ENCODE assay signal across 8 cellular contexts in the genomic region with DNA sequence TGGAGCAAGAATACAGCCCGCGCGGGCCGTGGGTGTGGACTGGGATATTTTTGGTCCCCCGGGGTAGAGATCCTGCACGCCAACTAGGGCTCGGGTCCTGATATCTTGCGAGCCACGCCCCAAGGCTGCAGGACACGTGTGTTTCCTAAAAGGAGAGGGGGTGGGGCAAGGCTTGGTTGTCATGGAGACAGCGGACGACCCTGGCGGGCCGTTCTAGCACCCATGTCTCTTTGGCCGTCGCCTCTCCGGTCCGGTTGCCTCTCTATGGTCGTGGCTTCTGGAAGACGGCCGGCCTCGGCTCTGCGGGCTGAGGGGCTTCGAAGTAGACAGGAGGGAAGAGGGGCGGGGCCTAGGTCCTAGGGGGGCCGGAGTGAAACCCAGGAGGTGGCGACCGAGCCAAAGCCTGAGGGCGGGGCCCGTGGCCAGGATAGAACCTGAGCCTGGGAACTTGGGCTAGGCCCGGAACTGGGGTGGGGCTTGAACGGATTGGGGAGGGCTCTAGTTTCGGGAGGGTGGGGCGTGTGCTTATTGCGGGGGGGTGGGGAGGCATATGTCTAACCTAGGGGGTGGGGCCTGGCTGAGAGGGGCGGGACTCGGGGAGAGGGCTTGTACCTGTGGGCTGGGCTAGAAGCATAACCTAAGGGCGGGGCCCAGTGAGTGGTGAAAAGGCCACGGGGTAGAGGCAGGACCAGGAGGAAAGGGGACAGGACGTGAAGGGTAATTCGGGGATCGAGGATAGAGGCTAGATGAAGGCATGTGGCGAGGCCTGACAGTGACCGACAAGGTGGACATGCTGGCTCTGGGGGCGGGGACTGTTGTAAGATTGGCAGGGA. TPM values are rescaled to one million over a fixed set of nuclear protein-coding genes. Genes with fewer than 3 reads are reported as not detected.
A peak's percentile ranks its signal among the peaks of the same experiment; 100 is the strongest.
DNase-seq lines count a peak whose midpoint lies in the region; ATAC-seq and TF ChIP-seq lines count a peak whose summit lies in the region.

No MANE protein-coding gene starts in this region.

- intact Hi-C loops in lower leg skin (cut with DNase I; ENCODE audit: low total_unique reads) = loop anchor here (10.0 kb wide), 1 partner anchor 75 kb away; a partner anchor contains a TSS

- WGBS in lower leg skin, 2 donors = 0 to 1% methylated on average over 41 to 45 of the region's 45 CpGs

- TF ChIP-seq CTCF in AG10803 (conservative IDR thresholded peaks at IDR 0.05; ENCODE audit: low read length) (no peak), lower leg skin (IDR thresholded peaks at IDR 0.05) (no peak)

- ATAC-seq in GM19023 (IDR thresholded peaks at IDR 0.05; ENCODE audit: unreplicated experiment) = peak; percentile 55
- peak; percentile 50 for ATAC-seq in HG03280 (IDR thresholded peaks at IDR 0.05; ENCODE audit: unreplicated experiment)

- no peak for TF ChIP-seq POLR2A in lower leg skin (IDR thresholded peaks at IDR 0.05)

- DNase-seq in AG10803 (ENCODE audit: low read depth) (peak; percentile 96), NCI-H526 treated with DMSO at 0.1 percent for 48 hours (lab: John Stamatoyannopoulos, UW) (peak; percentile 90), dermis blood vessel endothelial cell (peak; percentile 87), lower leg skin (ENCODE audit: low spot score in 2 of 2) (peak; percentile 97 to 99)
- peak; percentile 97 for DNase-seq in activated CD4-positive, alpha-beta T cell treated with anti-CD3 and anti-CD28 coated beads, Interleukin-2, amount 50 U/mL, for 4 hours
- DNase-seq in stimulated activated CD4-positive, alpha-beta T cell treated with anti-CD3 and anti-CD28 coated beads, Interleukin-4, amount 100 ng/mL, for 24 hours = peak; percentile 88

- H3K4me3 ChIP-seq in AG10803 (ENCODE audit: low read length) = peak overlapping the region; percentile 76
- H3K4me3 ChIP-seq in lower leg skin (ENCODE audit: low read depth, poor library complexity, severe bottlenecking) = peak overlapping the region; percentile 15

RNA-seq across cellular contexts. Expression of a gene that starts 0.7 kb away (rescaled TPM):
- total RNA-seq in dermis blood vessel endothelial cell (31.7 and 35.5 TPM in 2 replicates), lower leg skin (10 to 100 TPM; 30.6 to 58.2 (median 43.6) TPM)

RNA-seq across cellular contexts. Expression of a gene that starts 8.9 kb away (rescaled TPM):
- total RNA-seq in dermis blood vessel endothelial cell = not detected in 2 replicates
- total RNA-seq in lower leg skin = not detected

RNA-seq across cellular contexts. Expression of a gene that starts 21.1 kb away (rescaled TPM):
- total RNA-seq in dermis blood vessel endothelial cell = not detected in 2 replicates
- total RNA-seq in lower leg skin = 1 to 10 TPM in 1 of 4 donors, under 1 TPM in 2, not detected in 1; 0.42 to 1.3 (median 0.61) TPM

RNA-seq across cellular contexts. Expression of a gene that starts 41.9 kb away (rescaled TPM):
- total RNA-seq in dermis blood vessel endothelial cell (65.7 and 74.7 TPM in 2 replicates), lower leg skin (100 to 1,000 TPM; 107 to 130 (median 117) TPM)

RNA-seq across cellular contexts. Expression of a gene that starts 49.7 kb away (rescaled TPM):
- total RNA-seq in dermis blood vessel endothelial cell (47.4 and 60.9 TPM in 2 replicates), lower leg skin (10 to 100 TPM; 66.8 to 86.4 (median 75.6) TPM)

Comparison
In these comparisons a context has a peak if more than half of its experiments do, and no peak if none do; other contexts are left out.
1. Peak in every context shown above with its lines: DNase-seq, ATAC-seq and H3K4me3 ChIP-seq.